In the genomic region with DNA sequence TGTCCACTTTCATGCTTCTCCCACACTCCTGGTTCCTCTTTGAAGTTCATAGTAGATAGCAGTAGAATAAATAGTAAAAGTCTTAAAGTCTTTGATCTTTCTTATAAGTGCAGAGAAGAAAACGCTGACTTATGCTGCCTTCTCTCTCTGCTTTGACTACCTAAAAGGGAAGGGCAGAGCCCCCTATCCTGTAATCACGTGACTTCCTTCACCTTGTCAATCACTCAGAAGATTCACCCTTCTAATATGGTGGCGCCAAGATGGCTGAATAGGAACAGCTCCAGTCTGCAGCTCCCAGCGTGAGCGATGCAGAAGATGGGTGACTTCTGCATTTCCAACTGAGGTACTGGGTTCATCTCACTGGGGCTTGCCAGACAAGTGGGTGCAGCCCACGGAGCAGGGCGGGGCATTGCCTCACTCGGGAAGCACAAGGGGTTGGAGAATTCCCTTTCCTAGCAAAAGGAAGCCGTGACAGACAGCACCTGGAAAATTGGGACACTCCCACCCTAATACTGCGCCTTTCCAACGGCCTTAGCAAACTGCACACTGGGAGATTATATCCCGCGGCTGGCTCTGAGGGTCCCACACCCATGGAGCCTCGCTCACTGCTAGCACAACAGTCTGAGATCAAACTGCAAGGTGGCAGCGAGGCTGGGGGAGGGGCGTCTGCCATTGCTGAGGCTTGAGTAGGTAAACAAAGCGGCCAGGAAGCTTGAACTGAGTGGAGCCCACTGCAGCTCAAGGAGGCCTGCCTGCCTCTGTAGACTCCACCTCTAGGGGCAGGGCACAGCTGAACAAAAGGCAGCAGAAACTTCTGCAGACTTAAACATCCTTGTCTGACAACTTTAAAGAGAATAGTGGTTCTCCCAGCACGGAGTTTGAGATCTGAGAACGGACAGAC, we compare ENCODE assay signal across 1 cellular context.
TF ChIP-seq lines count a peak whose summit lies in the region.

No MANE protein-coding gene starts in this region.

TF ChIP-seq in GM12878, 131 proteins besides CTCF, POLR2A, EP300 and RAD21:
- peak; percentile 44; the same call in 1 of the 2 replicates for TF ChIP-seq RAD51 (IDR thresholded peaks at IDR 0.05)
